Comparison of ENCODE assay signal across 14 cellular contexts in the genomic region with DNA sequence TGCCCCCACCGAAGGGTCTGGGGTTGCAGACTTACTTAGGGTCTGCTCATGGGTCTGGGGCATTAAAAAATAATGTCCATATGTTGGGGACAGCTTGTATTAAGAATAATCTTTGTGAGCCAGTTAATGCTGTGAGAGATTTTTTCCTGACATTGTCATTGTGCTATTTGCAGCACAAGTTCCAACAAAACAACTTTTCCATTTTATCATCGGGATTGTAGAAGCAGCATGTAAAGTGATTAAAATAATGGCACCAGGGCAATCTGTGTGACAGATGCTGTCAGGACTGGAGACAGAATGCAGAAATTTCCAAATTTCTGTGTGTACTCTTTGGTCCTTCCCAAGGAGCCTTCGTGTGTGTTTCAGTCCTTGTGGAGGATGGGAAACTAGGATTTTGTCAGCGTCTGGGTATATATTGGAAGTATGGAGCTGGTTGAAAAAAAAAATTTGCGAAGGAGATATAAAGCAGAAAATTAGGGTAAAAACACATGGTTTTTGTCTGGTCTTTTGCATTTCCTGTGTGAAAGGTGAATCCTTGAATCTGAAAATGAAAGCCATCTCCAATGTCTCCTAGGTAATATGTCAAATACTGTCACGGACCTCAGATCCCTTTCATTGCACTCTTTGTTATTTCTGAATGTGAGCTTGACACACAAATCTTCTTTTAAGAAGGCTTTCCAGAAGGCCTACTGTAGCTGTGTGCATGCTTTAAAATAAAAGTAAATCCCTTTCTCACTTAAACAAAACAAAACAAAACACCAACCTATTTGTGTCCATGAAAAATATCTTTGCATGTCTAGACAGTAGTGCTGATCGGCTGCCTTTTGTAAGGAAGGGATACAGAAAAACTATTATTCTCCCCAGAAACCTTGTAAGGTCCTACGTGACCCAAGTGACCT.
DNase-seq lines count a peak whose midpoint lies in the region; ATAC-seq and TF ChIP-seq lines count a peak whose summit lies in the region.
"Had no signal": no experiment of that assay in that cellular context is flagged by ENCODE, and none has a peak within 500 bp of the region (broad histone marks: within the 10 kb centered on the region; RNA-seq: fewer than 3 reads in every experiment).

No MANE protein-coding gene starts in this region.

- WGBS in mesodermal cell (ENCODE audit: insufficient coverage in 2 of 2), 2 experiments: 81 to 83% methylated on average over 4 to 5 of the region's 8 CpGs
- WGBS in upper lobe of left lung, 2 donors: 68 to 79% methylated on average over 8 of the region's 8 CpGs

- TF ChIP-seq EP300 in upper lobe of left lung (IDR thresholded peaks at IDR 0.05): no peak

- peak overlapping the region; percentile 68 for H3K4me3 ChIP-seq in endocrine pancreas (ENCODE audit: control insufficient read depth, insufficient read depth, low read length)
- H3K4me3 ChIP-seq in mesodermal cell (ENCODE audit: extremely low read depth, insufficient read depth, low read length, poor library complexity, severe bottlenecking): no peak overlapping the region
- H3K4me3 ChIP-seq in upper lobe of left lung: no peak overlapping the region
- H3K4me3 ChIP-seq in MG63: no peak overlapping the region
- H3K4me3 ChIP-seq in effector memory CD4-positive, alpha-beta T cell (ENCODE audit: insufficient read depth, low read depth, low read length, poor library complexity, severe bottlenecking): no peak overlapping the region
- H3K4me3 ChIP-seq: SJSA1 had no signal

- no peak overlapping the region for H3K4me3 Mint-ChIP-seq in activated naive CD4-positive, alpha-beta T cell treated with anti-CD3 and anti-CD28 coated beads, Interleukin-2, amount 50 U/mL, for 24 hours
- H3K4me3 Mint-ChIP-seq: activated naive CD8-positive, alpha-beta T cell treated with anti-CD3 and anti-CD28 coated beads, Interleukin-2, amount 50 U/mL, for 24 hours had no signal

- H3K27ac ChIP-seq in mesodermal cell (ENCODE audit: low read depth, low read length, severe bottlenecking) (peak overlapping the region; percentile 75), upper lobe of left lung (peak overlapping the region in 3 of 4 donors; percentile 8 to 35 (median 18))
- no peak overlapping the region for H3K27ac ChIP-seq in effector memory CD4-positive, alpha-beta T cell (ENCODE audit: insufficient read depth, low read length, poor library complexity, severe bottlenecking)
- H3K27ac ChIP-seq: SJSA1 had no signal

- no peaks in the 10 kb centered on the region for H3K27me3 ChIP-seq in endocrine pancreas (ENCODE audit: control insufficient read depth, insufficient read depth, low read length)
- no peaks in the 10 kb centered on the region for H3K27me3 ChIP-seq in upper lobe of left lung
- H3K27me3 ChIP-seq in MG63: no peaks in the 10 kb centered on the region
- no peaks in the 10 kb centered on the region for H3K27me3 ChIP-seq in effector memory CD4-positive, alpha-beta T cell (replicated peaks; ENCODE audit: control insufficient read depth, insufficient read depth, low read length, poor library complexity, severe bottlenecking)
- H3K27me3 ChIP-seq: SJSA1 had no signal

- no peaks in the 10 kb centered on the region for H3K9me3 ChIP-seq in endocrine pancreas (ENCODE audit: control insufficient read depth, low read length)
- H3K9me3 ChIP-seq in mesodermal cell (ENCODE audit: control insufficient read depth, low read length): no peaks in the 10 kb centered on the region
- no peaks in the 10 kb centered on the region for H3K9me3 ChIP-seq in upper lobe of left lung
- no peaks in the 10 kb centered on the region for H3K9me3 ChIP-seq in MG63
- no peaks in the 10 kb centered on the region for H3K9me3 ChIP-seq in effector memory CD4-positive, alpha-beta T cell (ENCODE audit: control insufficient read depth, low read length)
- H3K9me3 ChIP-seq: SJSA1 had no signal

- no peak for TF ChIP-seq POLR2A in upper lobe of left lung (IDR thresholded peaks at IDR 0.05)

- H3K27ac Mint-ChIP-seq in activated naive CD4-positive, alpha-beta T cell treated with anti-CD3 and anti-CD28 coated beads, Interleukin-2, amount 50 U/mL, for 24 hours: peak overlapping the region; percentile 52
- H3K27ac Mint-ChIP-seq in activated naive CD4-positive, alpha-beta T cell treated with anti-CD3 and anti-CD28 coated beads, Interleukin-2, amount 50 U/mL, for 72 hours: no peak overlapping the region
- H3K27ac Mint-ChIP-seq: activated naive CD8-positive, alpha-beta T cell treated with anti-CD3 and anti-CD28 coated beads, Interleukin-2, amount 50 U/mL, for 24 hours had no signal

- DNase-seq in activated naive CD4-positive, alpha-beta T cell treated with anti-CD3 and anti-CD28 coated beads, Interleukin-2, amount 50 U/mL, for 72 hours (ENCODE audit: low spot score in 2 of 2): no peak
- no peak for DNase-seq in upper lobe of left lung
- no peak for DNase-seq in MG63
- DNase-seq in effector memory CD4-positive, alpha-beta T cell: no peak
- DNase-seq: activated CD8-positive, alpha-beta memory T cell treated with anti-CD3 and anti-CD28 coated beads, Interleukin-2, amount 50 U/mL, for 4 hours; activated naive CD8-positive, alpha-beta T cell treated with anti-CD3 and anti-CD28 coated beads, Interleukin-2, amount 50 U/mL, for 24 hours; foreskin fibroblast; NCI-H1105 treated with DMSO at 0.1 percent for 48 hours; nucleus accumbens had no signal

- peaks cover 15% of the 10 kb centered on the region for H3K4me1 ChIP-seq in endocrine pancreas (ENCODE audit: control insufficient read depth, insufficient read depth, low read length)
- peaks cover 23% of the 10 kb centered on the region for H3K4me1 ChIP-seq in mesodermal cell (ENCODE audit: control insufficient read depth, insufficient read depth, low read length, poor library complexity, severe bottlenecking)
- peaks cover 36 to 57% (median 43%) of the 10 kb centered on the region in 4 donors for H3K4me1 ChIP-seq in upper lobe of left lung
- no peaks in the 10 kb centered on the region for H3K4me1 ChIP-seq in effector memory CD4-positive, alpha-beta T cell (ENCODE audit: control insufficient read depth, insufficient read depth, low read length, poor library complexity, severe bottlenecking)

- no peak for TF ChIP-seq CTCF in upper lobe of left lung (IDR thresholded peaks at IDR 0.05)

- no peaks in the 10 kb centered on the region for H3K36me3 ChIP-seq in endocrine pancreas (ENCODE audit: control insufficient read depth, insufficient read depth, low read length)
- H3K36me3 ChIP-seq in mesodermal cell (ENCODE audit: control insufficient read depth, insufficient read depth, low read length): no peaks in the 10 kb centered on the region
- H3K36me3 ChIP-seq in upper lobe of left lung: no peaks in the 10 kb centered on the region
- H3K36me3 ChIP-seq in MG63: no peaks in the 10 kb centered on the region; the same call in 1 of the 2 replicates
- no peaks in the 10 kb centered on the region for H3K36me3 ChIP-seq in effector memory CD4-positive, alpha-beta T cell (ENCODE audit: control insufficient read depth, insufficient read depth, low read length)
- H3K36me3 ChIP-seq: SJSA1 had no signal

- no peak for ATAC-seq in activated naive CD4-positive, alpha-beta T cell treated with anti-CD3 and anti-CD28 coated beads, Interleukin-2, amount 50 U/mL, for 72 hours
- no peak for ATAC-seq in upper lobe of left lung (ENCODE audit: low FRiP score in 2 of 2)
- ATAC-seq in HG02973 (IDR thresholded peaks at IDR 0.05; ENCODE audit: unreplicated experiment): no peak
- ATAC-seq: activated naive CD8-positive, alpha-beta T cell treated with anti-CD3 and anti-CD28 coated beads, Interleukin-2, amount 50 U/mL, for 24 hours had no signal

- no peaks in the 10 kb centered on the region for H3K9me3 Mint-ChIP-seq in activated naive CD4-positive, alpha-beta T cell treated with anti-CD3 and anti-CD28 coated beads, Interleukin-2, amount 50 U/mL, for 24 hours
- H3K9me3 Mint-ChIP-seq in activated naive CD4-positive, alpha-beta T cell treated with anti-CD3 and anti-CD28 coated beads, Interleukin-2, amount 50 U/mL, for 72 hours: peaks cover 0 to 3% of the 10 kb centered on the region in 2 donors
- H3K9me3 Mint-ChIP-seq: activated naive CD8-positive, alpha-beta T cell treated with anti-CD3 and anti-CD28 coated beads, Interleukin-2, amount 50 U/mL, for 24 hours had no signal

- H3K4me1 Mint-ChIP-seq in activated naive CD4-positive, alpha-beta T cell treated with anti-CD3 and anti-CD28 coated beads, Interleukin-2, amount 50 U/mL, for 24 hours: no peaks in the 10 kb centered on the region
- H3K4me1 Mint-ChIP-seq: activated naive CD8-positive, alpha-beta T cell treated with anti-CD3 and anti-CD28 coated beads, Interleukin-2, amount 50 U/mL, for 24 hours had no signal

- H3K9ac ChIP-seq in endocrine pancreas (ENCODE audit: control insufficient read depth, insufficient read depth, low read length): no peak overlapping the region

- H3K36me3 Mint-ChIP-seq in activated naive CD4-positive, alpha-beta T cell treated with anti-CD3 and anti-CD28 coated beads, Interleukin-2, amount 50 U/mL, for 24 hours: no peaks in the 10 kb centered on the region
- H3K36me3 Mint-ChIP-seq in activated naive CD4-positive, alpha-beta T cell treated with anti-CD3 and anti-CD28 coated beads, Interleukin-2, amount 50 U/mL, for 72 hours: no peaks in the 10 kb centered on the region

- H3K27me3 Mint-ChIP-seq in activated naive CD4-positive, alpha-beta T cell treated with anti-CD3 and anti-CD28 coated beads, Interleukin-2, amount 50 U/mL, for 24 hours: peaks cover 4% of the 10 kb centered on the region
- H3K27me3 Mint-ChIP-seq: activated naive CD8-positive, alpha-beta T cell treated with anti-CD3 and anti-CD28 coated beads, Interleukin-2, amount 50 U/mL, for 24 hours had no signal
